8 cellular contexts compared by ENCODE assay signal in the genomic region with DNA sequence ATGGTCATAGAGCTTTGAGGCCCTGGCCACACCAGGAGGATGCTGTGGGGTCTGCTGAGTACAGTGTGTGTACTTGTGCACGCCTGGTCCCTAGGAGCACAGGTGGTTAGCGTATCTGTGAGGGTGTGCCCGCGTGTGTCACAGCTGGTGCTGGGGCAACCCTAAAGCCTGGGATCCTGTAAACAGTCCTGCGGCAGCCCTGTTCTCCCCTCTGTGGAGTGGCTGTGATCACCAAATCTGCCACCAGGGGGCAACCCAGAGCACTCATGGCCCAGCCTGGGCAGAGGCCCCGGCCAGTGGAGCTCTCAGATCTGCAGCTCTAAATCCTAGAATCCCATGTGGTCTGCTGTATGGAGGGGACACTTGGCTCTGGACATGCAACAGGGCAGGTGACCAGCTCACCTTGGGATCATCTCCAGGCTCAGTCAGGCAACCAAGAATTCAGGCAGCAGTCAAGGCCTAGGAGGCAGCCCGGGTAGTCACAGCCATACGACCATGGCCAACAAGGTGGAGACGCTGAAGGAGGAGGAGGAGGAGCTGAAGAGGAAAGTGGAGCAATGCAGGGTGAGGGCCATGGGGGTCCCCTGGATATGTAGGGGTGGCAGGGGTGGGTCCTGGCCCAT. TPM values are rescaled to one million over a fixed set of nuclear protein-coding genes. Genes with fewer than 3 reads are reported as not detected.
DNase-seq lines count a peak whose midpoint lies in the region; ATAC-seq, FAIRE-seq and TF ChIP-seq lines count a peak whose summit lies in the region.

No MANE protein-coding gene starts in this region.

- FAIRE-seq in H1 (lab: Jason Lieb, UNC) = peak; percentile 72

- no peak overlapping the region; the same call in 1 of the 2 replicates for H4K8ac ChIP-seq in H1 (ENCODE audit: extremely low read depth, insufficient read depth, low read length)

- 0 out of 2 replicates have a peak, but pooled peaks cover 2% of the 10 kb centered on the region for H3K79me1 ChIP-seq in H1 (ENCODE audit: low read depth, low read length)

- H3K4me2 ChIP-seq in H1 (ENCODE audit: insufficient read depth in 1 of 2, low read depth in 2 of 2, low read length in 2 of 2) = no peak overlapping the region

- H2BK15ac ChIP-seq in H1 (ENCODE audit: low read length) = no peak overlapping the region

- TF ChIP-seq CTCF in H1 (IDR thresholded peaks at IDR 0.05; ENCODE audit: control extremely low read depth in 1 of 3, insufficient read depth in 1 of 3, low read depth in 1 of 3, low read length in 3 of 3) = peak; percentile 81 to 92 (median 91)
- peak; percentile 92 for TF ChIP-seq CTCF in mucosa of descending colon (IDR thresholded peaks at IDR 0.05)

- no peak overlapping the region for H3K18ac ChIP-seq in H1 (ENCODE audit: extremely low read depth, low read length)

- DNase-seq in D341Med (ENCODE audit: low spot score) (peak; percentile 93), NOMO-1 treated with dmso at 0.1 percent for 144 hours (lab: John Stamatoyannopoulos, UW; ENCODE audit: unreplicated experiment) (peak; percentile 62), H1 (ENCODE audit: low read depth in 1 of 2, low spot score in 2 of 2) (peak in 1 of 2 experiments; percentile 100), mucosa of descending colon (peak; percentile 89 to 96 (median 95))
- peak; percentile 67 to 71 for DNase-seq in activated CD8-positive, alpha-beta memory T cell treated with anti-CD3 and anti-CD28 coated beads for 4 hours (ENCODE audit: low read depth in 2 of 2)
- peak; percentile 63 to 89 for DNase-seq in stimulated activated CD8-positive, alpha-beta memory T cell treated with anti-CD3 and anti-CD28 coated beads, Interleukin-4, amount 100 ng/mL, for 4 hours (ENCODE audit: low read depth in 2 of 2, low spot score in 1 of 2)

- ATAC-seq in HG02642 (IDR thresholded peaks at IDR 0.05; ENCODE audit: poor library complexity, unreplicated experiment) (peak; percentile 53), mucosa of descending colon (peak; percentile 51), HG02938 (IDR thresholded peaks at IDR 0.05; ENCODE audit: unreplicated experiment) (no peak)

- no peak overlapping the region for H3K23ac ChIP-seq in H1 (ENCODE audit: insufficient read length)

- H2BK120ac ChIP-seq in H1 (replicated peaks; ENCODE audit: low read depth, low read length) = no peak overlapping the region

- TF ChIP-seq RAD21 in H1 (IDR thresholded peaks at IDR 0.05 in 1 of 2, conservative IDR thresholded peaks at IDR 0.05 in 1 of 2; ENCODE audit: low read depth in 2 of 2, low read length in 2 of 2) = peak; percentile 59 to 83

- no peak overlapping the region for H3K27ac ChIP-seq in H1 (ENCODE audit: low read depth, low read length)

- no peak overlapping the region for H2AK5ac ChIP-seq in H1 (ENCODE audit: low read depth, low read length)

- H3K14ac ChIP-seq in H1 (ENCODE audit: insufficient read length) = no peak overlapping the region

- H3K36me3 ChIP-seq in H1 (ENCODE audit: control insufficient read depth in 2 of 4, insufficient read depth in 4 of 4, low read length in 3 of 4) (peaks cover 0 to 18% (median 9%) of the 10 kb centered on the region in 4 experiments; a peak in 6 of 8 replicates), mucosa of descending colon (ENCODE audit: low read depth) (no peaks in the 10 kb centered on the region)

- H2AFZ ChIP-seq in H1 (ENCODE audit: low read length) = no peak overlapping the region

- no peak overlapping the region for H3K9ac ChIP-seq in H1 (replicated peaks in 1 of 4; ENCODE audit: extremely low read depth in 1 of 4, low read depth in 3 of 4, low read length in 3 of 4)

- H4K91ac ChIP-seq in H1 (replicated peaks; ENCODE audit: insufficient read length, low read length) = no peak overlapping the region

- no peak overlapping the region for H2BK12ac ChIP-seq in H1 (ENCODE audit: low read depth, low read length)

- H2BK5ac ChIP-seq in H1 (ENCODE audit: low read depth, low read length) = peak overlapping the region; percentile 61

- intact Hi-C loops in mucosa of descending colon (cut with DNase I, micrococcal nuclease) = loop anchor here (5.0 to 10.0 kb wide), 3 partner anchors 39 to 151 kb away; partner anchors contain the start of gene NOL12 (in 1 of the 2)

- 68% methylated on average over 9 of the region's 9 CpGs; no CpG with 5 or more reads in 1 of the 2 experiments for WGBS in H1 (ENCODE audit: extremely low coverage in 1 of 2, insufficient coverage in 1 of 2, insufficient read length in 1 of 2, insufficient replicate concordance in 2 of 2, low coverage in 1 of 2, low lambda C conversion rate in 2 of 2, missing lambda C conversion rate in 1 of 2), 2 experiments

- no peaks in the 10 kb centered on the region for H3K27me3 ChIP-seq in H1 (replicated peaks in 1 of 4; ENCODE audit: control insufficient read depth in 3 of 4, extremely low read depth in 1 of 4, insufficient read depth in 3 of 4, low read length in 3 of 4)

- no peak for TF ChIP-seq EP300 in H1 (IDR thresholded peaks at IDR 0.05; ENCODE audit: borderline replicate concordance in 1 of 2, low read depth in 2 of 2, low read length in 2 of 2)

- peaks cover 8% of the 10 kb centered on the region for H3K23me2 ChIP-seq in H1 (ENCODE audit: low read depth, low read length)

- H3K4me1 ChIP-seq in H1 (replicated peaks in 1 of 4; ENCODE audit: control insufficient read depth in 3 of 4, insufficient read depth in 4 of 4, low read length in 3 of 4) = peaks cover 0 to 18% (median 14%) of the 10 kb centered on the region in 4 experiments; a peak in 6 of 7 replicates
- peaks cover 37% of the 10 kb centered on the region for H3K4me1 ChIP-seq in mucosa of descending colon (ENCODE audit: low read depth)

- no peak overlapping the region for H4K5ac ChIP-seq in H1 (ENCODE audit: insufficient read length, low read depth, low read length)

- H3K9me3 ChIP-seq in H1 (ENCODE audit: insufficient read depth in 2 of 2, low read depth in 1 of 2, low read length in 1 of 2) = no peaks in the 10 kb centered on the region
- no peaks in the 10 kb centered on the region for H3K9me3 ChIP-seq in mucosa of descending colon

- no peak overlapping the region for H2BK20ac ChIP-seq in H1 (ENCODE audit: low read length)

- no peak overlapping the region for H3K56ac ChIP-seq in H1 (replicated peaks; ENCODE audit: insufficient read length, low read depth, low read length)

- no peaks in the 10 kb centered on the region; a peak in 1 of 4 replicates for H3K79me2 ChIP-seq in H1 (ENCODE audit: control insufficient read depth in 1 of 2, insufficient read depth in 2 of 2, low read length in 2 of 2)

- POLR2A ChIA-PET in H1 (lab: Charles Lee; ENCODE audit: partially characterized antibody) = interaction anchor here (0.5 to 5.3 kb wide), 12 partner anchors 11 to 164 kb away, joined by 3 to 32 read pairs (median 6); partner anchors contain the start of genes GCAT, GGA1, NOL12 and PDXP

- CTCF ChIA-PET in H1 (lab: Charles Lee; ENCODE audit: partially characterized antibody) = interaction anchor here (0.5 to 11.4 kb wide), 46 partner anchors 11 to 743 kb away, joined by 3 to 261 read pairs (median 4); partner anchors contain the start of genes GGA1, LGALS1, NOL12 and PDXP

- peaks cover 0 to 15% of the 10 kb centered on the region in 2 experiments for H4K20me1 ChIP-seq in H1 (replicated peaks in 1 of 2; ENCODE audit: control insufficient read depth in 1 of 2, insufficient read depth in 2 of 2, low read length in 2 of 2)

- TF ChIP-seq POLR2A in H1 (IDR thresholded peaks at IDR 0.05; ENCODE audit: control extremely low read depth in 1 of 2, low read depth in 2 of 2, low read length in 2 of 2) = no peak

- peak overlapping the region; percentile 92 for H3K4ac ChIP-seq in H1 (replicated peaks; ENCODE audit: insufficient read length, low read depth, low read length)

- H3K4me3 ChIP-seq in H1 (ENCODE audit: extremely low read depth in 1 of 4, insufficient read depth in 2 of 4, low read depth in 3 of 4, low read length in 4 of 4) (no peak overlapping the region), mucosa of descending colon (no peak overlapping the region)

RNA-seq across cellular contexts. Expression of gene SH3BP1, which starts 3.9 kb away (rescaled TPM):
- total RNA-seq in H1 (2021; fragmentation: NEBNext Ultra II Directional; extraction: Animal tissue kit (Norgen Biotek cat#: 25700)) = 32.4 and 40.3 TPM in 2 replicates
- 23.9 and 34.8 TPM in 2 replicates for polyA plus RNA-seq in H1 (2011; rRNA removed)
- 22.8 TPM for polyA plus RNA-seq in H1 (2011; cell fraction: cytosol; rRNA removed)
- polyA plus RNA-seq in H1 (2011; cell fraction: nucleus; rRNA removed) = 50.1 TPM
- 57.5 to 65.6 TPM (median 60.4 TPM) in 4 replicates for polyA plus RNA-seq in H1 (2012, experiment 1 of 2)
- polyA plus RNA-seq in H1 (2012, experiment 2 of 2) = 35.9 TPM
- polyA plus RNA-seq in H1 (2013, experiment 1 of 2) = 21.9 TPM
- polyA plus RNA-seq in H1 (2013, experiment 2 of 2) = 22.1 TPM
- 20.1 and 23.7 TPM in 2 replicates for polyA minus RNA-seq in H1 (2011; rRNA and poly(A)+ RNA removed)
- 17.0 TPM for polyA minus RNA-seq in H1 (2011; cell fraction: cytosol; rRNA and poly(A)+ RNA removed)
- polyA minus RNA-seq in H1 (2011; cell fraction: nucleus; rRNA and poly(A)+ RNA removed) = 19.7 TPM
- total RNA-seq in mucosa of descending colon = 10 to 100 TPM; 48.8 to 98.2 (median 96.6) TPM

RNA-seq across cellular contexts. Expression of gene PDXP, which starts 15.2 kb away (rescaled TPM):
- 35.7 and 36.6 TPM in 2 replicates for total RNA-seq in H1 (2021; fragmentation: NEBNext Ultra II Directional; extraction: Animal tissue kit (Norgen Biotek cat#: 25700))
- 67.7 and 74.8 TPM in 2 replicates for polyA plus RNA-seq in H1 (2011; rRNA removed)
- 47.4 TPM for polyA plus RNA-seq in H1 (2011; cell fraction: cytosol; rRNA removed)
- 60.6 TPM for polyA plus RNA-seq in H1 (2011; cell fraction: nucleus; rRNA removed)
- 33.3 to 46.0 TPM (median 43.7 TPM) in 4 replicates for polyA plus RNA-seq in H1 (2012, experiment 1 of 2)
- polyA plus RNA-seq in H1 (2012, experiment 2 of 2) = 66.6 TPM
- polyA plus RNA-seq in H1 (2013, experiment 1 of 2) = 33.9 TPM
- 31.0 TPM for polyA plus RNA-seq in H1 (2013, experiment 2 of 2)
- 31.8 and 36.4 TPM in 2 replicates for polyA minus RNA-seq in H1 (2011; rRNA and poly(A)+ RNA removed)
- polyA minus RNA-seq in H1 (2011; cell fraction: cytosol; rRNA and poly(A)+ RNA removed) = 30.2 TPM
- 13.4 TPM for polyA minus RNA-seq in H1 (2011; cell fraction: nucleus; rRNA and poly(A)+ RNA removed)
- 10 to 100 TPM; 26.8 to 43.3 (median 40.6) TPM for total RNA-seq in mucosa of descending colon

RNA-seq across cellular contexts. Expression of gene LGALS1, which starts 32.1 kb away (rescaled TPM):
- 12.0 and 14.9 TPM in 2 replicates for total RNA-seq in H1 (2021; fragmentation: NEBNext Ultra II Directional; extraction: Animal tissue kit (Norgen Biotek cat#: 25700))
- 92.4 and 101 TPM in 2 replicates for polyA plus RNA-seq in H1 (2011; rRNA removed)
- 77.6 TPM for polyA plus RNA-seq in H1 (2011; cell fraction: cytosol; rRNA removed)
- polyA plus RNA-seq in H1 (2011; cell fraction: nucleus; rRNA removed) = 64.0 TPM
- 11.2 to 50.4 TPM (median 33.3 TPM) in 4 replicates for polyA plus RNA-seq in H1 (2012, experiment 1 of 2)
- 38.4 TPM for polyA plus RNA-seq in H1 (2012, experiment 2 of 2)
- 39.2 TPM for polyA plus RNA-seq in H1 (2013, experiment 1 of 2)
- 36.3 TPM for polyA plus RNA-seq in H1 (2013, experiment 2 of 2)
- polyA minus RNA-seq in H1 (2011; rRNA and poly(A)+ RNA removed) = 15.3 and 15.5 TPM in 2 replicates
- 13.3 TPM for polyA minus RNA-seq in H1 (2011; cell fraction: cytosol; rRNA and poly(A)+ RNA removed)
- polyA minus RNA-seq in H1 (2011; cell fraction: nucleus; rRNA and poly(A)+ RNA removed) = 14.5 TPM
- 100 to 1,000 TPM in 2 of 3 donors, 10 to 100 TPM in 1; 54.6 to 376 (median 150) TPM for total RNA-seq in mucosa of descending colon

RNA-seq across cellular contexts. Expression of gene GGA1, which starts 34.7 kb away (rescaled TPM):
- 46.5 and 49.3 TPM in 2 replicates for total RNA-seq in H1 (2021; fragmentation: NEBNext Ultra II Directional; extraction: Animal tissue kit (Norgen Biotek cat#: 25700))
- 57.2 and 81.0 TPM in 2 replicates for polyA plus RNA-seq in H1 (2011; rRNA removed)
- polyA plus RNA-seq in H1 (2011; cell fraction: cytosol; rRNA removed) = 58.2 TPM
- polyA plus RNA-seq in H1 (2011; cell fraction: nucleus; rRNA removed) = 170 TPM
- 43.4 to 56.3 TPM (median 52.3 TPM) in 4 replicates for polyA plus RNA-seq in H1 (2012, experiment 1 of 2)
- polyA plus RNA-seq in H1 (2012, experiment 2 of 2) = 38.5 TPM
- 31.2 TPM for polyA plus RNA-seq in H1 (2013, experiment 1 of 2)
- polyA plus RNA-seq in H1 (2013, experiment 2 of 2) = 28.6 TPM
- polyA minus RNA-seq in H1 (2011; rRNA and poly(A)+ RNA removed) = 25.7 and 39.1 TPM in 2 replicates
- polyA minus RNA-seq in H1 (2011; cell fraction: cytosol; rRNA and poly(A)+ RNA removed) = 36.0 TPM
- polyA minus RNA-seq in H1 (2011; cell fraction: nucleus; rRNA and poly(A)+ RNA removed) = 64.4 TPM
- 10 to 100 TPM; 70.4 to 79.0 (median 74.3) TPM for total RNA-seq in mucosa of descending colon

RNA-seq across cellular contexts. Expression of gene NOL12, which starts 42.8 kb away (rescaled TPM):
- total RNA-seq in H1 (2021; fragmentation: NEBNext Ultra II Directional; extraction: Animal tissue kit (Norgen Biotek cat#: 25700)) = 26.7 and 28.3 TPM in 2 replicates
- 25.3 TPM in 2 replicates for polyA plus RNA-seq in H1 (2011; rRNA removed)
- polyA plus RNA-seq in H1 (2011; cell fraction: cytosol; rRNA removed) = 40.9 TPM
- polyA plus RNA-seq in H1 (2011; cell fraction: nucleus; rRNA removed) = 43.6 TPM
- polyA plus RNA-seq in H1 (2012, experiment 1 of 2) = 19.3 to 37.0 TPM (median 34.3 TPM) in 4 replicates
- polyA plus RNA-seq in H1 (2012, experiment 2 of 2) = 27.9 TPM
- 27.9 TPM for polyA plus RNA-seq in H1 (2013, experiment 1 of 2)
- polyA plus RNA-seq in H1 (2013, experiment 2 of 2) = 24.0 TPM
- polyA minus RNA-seq in H1 (2011; rRNA and poly(A)+ RNA removed) = 8.3 and 9.6 TPM in 2 replicates
- 8.8 TPM for polyA minus RNA-seq in H1 (2011; cell fraction: cytosol; rRNA and poly(A)+ RNA removed)
- polyA minus RNA-seq in H1 (2011; cell fraction: nucleus; rRNA and poly(A)+ RNA removed) = 16.7 TPM
- 10 to 100 TPM; 28.5 to 45.3 (median 42.6) TPM for total RNA-seq in mucosa of descending colon
